In genomic region chr2:19736191-19736831, GRCh38 we compare ENCODE assay signal across 19 cellular contexts.
"Had no signal": no experiment of that assay in that cellular context is flagged by ENCODE, and none has a peak within 500 bp of the region (broad histone marks: within the 10 kb centered on the region; RNA-seq: fewer than 3 reads in every experiment).

No MANE protein-coding gene starts in this region.

- H3K4me1 Mint-ChIP-seq: activated naive CD4-positive, alpha-beta T cell treated with anti-CD3 and anti-CD28 coated beads, Interleukin-2, amount 50 U/mL, for 24 hours; neural crest cell had no signal

- H3K27ac Mint-ChIP-seq: activated naive CD4-positive, alpha-beta T cell treated with anti-CD3 and anti-CD28 coated beads, Interleukin-2, amount 50 U/mL, for 24 hours; activated T-cell treated with anti-CD3 and anti-CD28 coated beads, Interleukin-2, amount 50 U/mL, for 72 hours; endodermal cell; mesothelial cell of epicardium had no signal

- ATAC-seq: activated T-cell treated with anti-CD3 and anti-CD28 coated beads, Interleukin-2, amount 50 U/mL, for 72 hours; left colon had no signal

- H3K9me3 ChIP-seq: sigmoid colon, transverse colon had no signal

- H3K27ac ChIP-seq: sigmoid colon, transverse colon had no signal

- H3K36me3 Mint-ChIP-seq: activated naive CD4-positive, alpha-beta T cell treated with anti-CD3 and anti-CD28 coated beads, Interleukin-2, amount 50 U/mL, for 24 hours; mesothelial cell of epicardium had no signal

- H3K36me3 ChIP-seq: sigmoid colon, transverse colon had no signal

- H3K4me3 ChIP-seq: lung, sigmoid colon, transverse colon had no signal

- H3K4me3 Mint-ChIP-seq: activated naive CD4-positive, alpha-beta T cell treated with anti-CD3 and anti-CD28 coated beads, Interleukin-2, amount 50 U/mL, for 24 hours; activated T-cell treated with anti-CD3 and anti-CD28 coated beads, Interleukin-2, amount 50 U/mL, for 72 hours; endodermal cell; mesothelial cell of epicardium; neural crest cell had no signal

- H3K9me3 Mint-ChIP-seq: activated naive CD4-positive, alpha-beta T cell treated with anti-CD3 and anti-CD28 coated beads, Interleukin-2, amount 50 U/mL, for 24 hours; activated T-cell treated with anti-CD3 and anti-CD28 coated beads, Interleukin-2, amount 50 U/mL, for 72 hours; endodermal cell; neural crest cell had no signal

- H3K27me3 ChIP-seq: sigmoid colon, transverse colon had no signal

- DNase-seq: activated CD4-positive, alpha-beta T cell treated with anti-CD3 and anti-CD28 coated beads, Interleukin-2, amount 50 U/mL, for 4 hours; activated effector memory CD4-positive, alpha-beta T cell treated with anti-CD3 and anti-CD28 coated beads, Interleukin-2, amount 50 U/mL, for 16 hours; activated T-cell treated with anti-CD3 and anti-CD28 coated beads, Interleukin-2, amount 50 U/mL, for 72 hours; endodermal cell; hypothalamus; islet precursor cell; left colon; sigmoid colon; stimulated activated CD4-positive, alpha-beta T cell treated with anti-CD3 and anti-CD28 coated beads, Interleukin-12 subunit alpha, Interleukin-12 subunit beta, amount 100 ng/mL, for 4 hours; stimulated activated CD4-positive, alpha-beta T cell treated with anti-CD3 and anti-CD28 coated beads, Interleukin-1b, Interleukin-23, amount 100 ng/mL, for 48 hours; stimulated activated CD8-positive, alpha-beta memory T cell treated with anti-CD3 and anti-CD28 coated beads, Interleukin-4, amount 100 ng/mL, for 48 hours; stimulated activated naive CD4-positive, alpha-beta T cell; SW 1271; T-helper 2 cell; transverse colon had no signal
